1 cellular context compared by ENCODE assay signal in genomic region chr22:35509960-35510359, GRCh38.
TF ChIP-seq lines count a peak whose summit lies in the region.

No MANE protein-coding gene starts in this region.

TF ChIP-seq in SK-N-SH treated with all-trans-retinoic acid at 6 μM for 48 hours, 23 proteins besides CTCF, POLR2A, EP300 and RAD21 (continued from another document):
- TF ChIP-seq, protein P1, sequence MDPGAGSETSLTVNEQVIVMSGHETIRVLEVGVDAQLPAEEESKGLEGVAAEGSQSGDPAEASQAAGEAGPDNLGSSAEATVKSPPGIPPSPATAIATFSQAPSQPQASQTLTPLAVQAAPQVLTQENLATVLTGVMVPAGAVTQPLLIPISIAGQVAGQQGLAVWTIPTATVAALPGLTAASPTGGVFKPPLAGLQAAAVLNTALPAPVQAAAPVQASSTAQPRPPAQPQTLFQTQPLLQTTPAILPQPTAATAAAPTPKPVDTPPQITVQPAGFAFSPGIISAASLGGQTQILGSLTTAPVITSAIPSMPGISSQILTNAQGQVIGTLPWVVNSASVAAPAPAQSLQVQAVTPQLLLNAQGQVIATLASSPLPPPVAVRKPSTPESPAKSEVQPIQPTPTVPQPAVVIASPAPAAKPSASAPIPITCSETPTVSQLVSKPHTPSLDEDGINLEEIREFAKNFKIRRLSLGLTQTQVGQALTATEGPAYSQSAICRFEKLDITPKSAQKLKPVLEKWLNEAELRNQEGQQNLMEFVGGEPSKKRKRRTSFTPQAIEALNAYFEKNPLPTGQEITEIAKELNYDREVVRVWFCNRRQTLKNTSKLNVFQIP (CRISPR knock-in tag; IDR thresholded peaks at IDR 0.05; ENCODE audit: borderline replicate concordance, low read depth) = no peak
- TF ChIP-seq OSR1 (CRISPR knock-in tag; IDR thresholded peaks at IDR 0.05) (no peak), ZNF565 (CRISPR knock-in tag; conservative IDR thresholded peaks at IDR 0.05; ENCODE audit: low read depth) (no peak), TOX (CRISPR knock-in tag; IDR thresholded peaks at IDR 0.05; ENCODE audit: borderline replicate concordance) (no peak), CSDC2 (CRISPR knock-in tag; IDR thresholded peaks at IDR 0.05) (no peak), ARNTL (CRISPR knock-in tag; IDR thresholded peaks at IDR 0.05; ENCODE audit: borderline replicate concordance, low read depth) (no peak), PPARA (CRISPR knock-in tag; IDR thresholded peaks at IDR 0.05; ENCODE audit: borderline replicate concordance) (no peak), BACH2 (CRISPR knock-in tag; IDR thresholded peaks at IDR 0.05; ENCODE audit: borderline replicate concordance) (no peak), ZFP3 (CRISPR knock-in tag; IDR thresholded peaks at IDR 0.05) (no peak), TSHZ2 (CRISPR knock-in tag; IDR thresholded peaks at IDR 0.05) (no peak), ESRRG (CRISPR knock-in tag; IDR thresholded peaks at IDR 0.05) (no peak), ZNF70 (CRISPR knock-in tag; IDR thresholded peaks at IDR 0.05) (no peak)
- TF ChIP-seq, protein P2, sequence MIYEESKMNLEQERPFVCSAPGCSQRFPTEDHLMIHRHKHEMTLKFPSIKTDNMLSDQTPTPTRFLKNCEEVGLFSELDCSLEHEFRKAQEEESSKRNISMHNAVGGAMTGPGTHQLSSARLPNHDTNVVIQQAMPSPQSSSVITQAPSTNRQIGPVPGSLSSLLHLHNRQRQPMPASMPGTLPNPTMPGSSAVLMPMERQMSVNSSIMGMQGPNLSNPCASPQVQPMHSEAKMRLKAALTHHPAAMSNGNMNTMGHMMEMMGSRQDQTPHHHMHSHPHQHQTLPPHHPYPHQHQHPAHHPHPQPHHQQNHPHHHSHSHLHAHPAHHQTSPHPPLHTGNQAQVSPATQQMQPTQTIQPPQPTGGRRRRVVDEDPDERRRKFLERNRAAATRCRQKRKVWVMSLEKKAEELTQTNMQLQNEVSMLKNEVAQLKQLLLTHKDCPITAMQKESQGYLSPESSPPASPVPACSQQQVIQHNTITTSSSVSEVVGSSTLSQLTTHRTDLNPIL (CRISPR knock-in tag; IDR thresholded peaks at IDR 0.05; ENCODE audit: low read depth) = no peak
- TF ChIP-seq, protein P3, sequence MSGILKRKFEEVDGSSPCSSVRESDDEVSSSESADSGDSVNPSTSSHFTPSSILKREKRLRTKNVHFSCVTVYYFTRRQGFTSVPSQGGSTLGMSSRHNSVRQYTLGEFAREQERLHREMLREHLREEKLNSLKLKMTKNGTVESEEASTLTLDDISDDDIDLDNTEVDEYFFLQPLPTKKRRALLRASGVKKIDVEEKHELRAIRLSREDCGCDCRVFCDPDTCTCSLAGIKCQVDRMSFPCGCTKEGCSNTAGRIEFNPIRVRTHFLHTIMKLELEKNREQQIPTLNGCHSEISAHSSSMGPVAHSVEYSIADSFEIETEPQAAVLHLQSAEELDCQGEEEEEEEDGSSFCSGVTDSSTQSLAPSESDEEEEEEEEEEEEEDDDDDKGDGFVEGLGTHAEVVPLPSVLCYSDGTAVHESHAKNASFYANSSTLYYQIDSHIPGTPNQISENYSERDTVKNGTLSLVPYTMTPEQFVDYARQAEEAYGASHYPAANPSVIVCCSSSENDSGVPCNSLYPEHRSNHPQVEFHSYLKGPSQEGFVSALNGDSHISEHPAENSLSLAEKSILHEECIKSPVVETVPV (CRISPR knock-in tag; IDR thresholded peaks at IDR 0.05) = no peak
